11 cellular contexts compared by ENCODE assay signal in genomic region chr9:22105005-22105722, GRCh38.
DNase-seq lines count a peak whose midpoint lies in the region; ATAC-seq and TF ChIP-seq lines count a peak whose summit lies in the region.
"Had no signal": no experiment of that assay in that cellular context is flagged by ENCODE, and none has a peak within 500 bp of the region (broad histone marks: within the 10 kb centered on the region; RNA-seq: fewer than 3 reads in every experiment).

No MANE protein-coding gene starts in this region.

- no peak overlapping the region for H3K4me2 ChIP-seq in PC-9
- H3K4me2 ChIP-seq: BLaER1 had no signal

- H3K36me3 ChIP-seq in ACC112 (ENCODE audit: insufficient read depth, low read length) (no peaks in the 10 kb centered on the region), PC-9 (ENCODE audit: low read depth) (peaks cover 4% of the 10 kb centered on the region; the same call in 1 of the 2 replicates)
- H3K36me3 ChIP-seq in CD8-positive, alpha-beta memory T cell (ENCODE audit: insufficient read depth, low read length), result no peaks in the 10 kb centered on the region
- H3K36me3 ChIP-seq: BLaER1, thoracic aorta had no signal

- H3K27me3 ChIP-seq in ACC112 (ENCODE audit: insufficient read depth, low read length) (no peaks in the 10 kb centered on the region), PC-9 (ENCODE audit: insufficient read depth, low read depth) (no peaks in the 10 kb centered on the region)
- no peaks in the 10 kb centered on the region for H3K27me3 ChIP-seq in CD8-positive, alpha-beta memory T cell (ENCODE audit: insufficient read depth, low read length, poor library complexity, severe bottlenecking)
- H3K27me3 ChIP-seq: BLaER1 had no signal

- intact Hi-C loops in PC-9 (cut with micrococcal nuclease; ENCODE audit: unreplicated experiment) (no loop called here), posterior vena cava (cut with DNase I) (no loop called here)

- no peak for TF ChIP-seq CTCF in PC-9 (conservative IDR thresholded peaks at IDR 0.05)

- peaks cover 29% of the 10 kb centered on the region for H3F3A ChIP-seq in PC-9 (ENCODE audit: insufficient read depth, low read depth)

- ATAC-seq in GM19043 (IDR thresholded peaks at IDR 0.05; ENCODE audit: low read depth, unreplicated experiment) (peak; percentile 90), HG02885 (IDR thresholded peaks at IDR 0.05; ENCODE audit: poor library complexity, unreplicated experiment) (peak; percentile 98)

- H3K9me3 ChIP-seq in PC-9 (ENCODE audit: insufficient read depth, low read depth), result no peaks in the 10 kb centered on the region
- no peaks in the 10 kb centered on the region for H3K9me3 ChIP-seq in CD8-positive, alpha-beta memory T cell (ENCODE audit: low read length)
- H3K9me3 ChIP-seq: BLaER1, thoracic aorta had no signal

- CTCF ChIA-PET in PC-9 (lab: Charles Lee), result no interaction called here
- CTCF ChIA-PET in CD8-positive, alpha-beta memory T cell (lab: Charles Lee), result no interaction called here

- peaks cover 12 to 29% (median 25%) of the 10 kb centered on the region in 3 donors for H3K4me1 Mint-ChIP-seq in CD8-positive, alpha-beta memory T cell

- no peak for DNase-seq in PC-9
- no peak for DNase-seq in CD8-positive, alpha-beta memory T cell
- DNase-seq in RKO (ENCODE audit: low spot score), result no peak
- DNase-seq in posterior vena cava (ENCODE audit: low spot score), result no peak
- DNase-seq in putamen (ENCODE audit: low spot score), result no peak
- DNase-seq: NCI-H2171 had no signal

- peaks cover 0 to 3% (median 3%) of the 10 kb centered on the region in 3 donors for H3K36me3 Mint-ChIP-seq in CD8-positive, alpha-beta memory T cell

- H3K4me3 ChIP-seq in ACC112 (ENCODE audit: low read depth, low read length), result no peak overlapping the region
- no peak overlapping the region for H3K4me3 ChIP-seq in PC-9
- H3K4me3 ChIP-seq in CD8-positive, alpha-beta memory T cell (ENCODE audit: low read length), result no peak overlapping the region
- H3K4me3 ChIP-seq: BLaER1, thoracic aorta had no signal

- H3K27ac Mint-ChIP-seq in CD8-positive, alpha-beta memory T cell, result peak overlapping the region in 4 of 8 donors; percentile 3 to 71 (median 24)

- H3K4me1 ChIP-seq in ACC112 (ENCODE audit: control insufficient read depth, insufficient read depth, low read length, unreplicated experiment) (peaks cover 46% of the 10 kb centered on the region), PC-9 (replicated peaks; ENCODE audit: insufficient read depth) (peaks cover 52% of the 10 kb centered on the region)
- no peaks in the 10 kb centered on the region for H3K4me1 ChIP-seq in CD8-positive, alpha-beta memory T cell (ENCODE audit: insufficient read depth, low read length)
- H3K4me1 ChIP-seq: BLaER1 had no signal

- H2AFZ ChIP-seq in ACC112 (ENCODE audit: low read length, unreplicated experiment) (no peak overlapping the region), PC-9 (no peak overlapping the region)

- no peaks in the 10 kb centered on the region for H3K9me2 ChIP-seq in PC-9 (ENCODE audit: insufficient read depth)

- no peaks in the 10 kb centered on the region for H4K20me1 ChIP-seq in PC-9 (ENCODE audit: insufficient read depth)
- H4K20me1 ChIP-seq: BLaER1 had no signal

- BruUV-seq in PC-9 (replicated peaks; lab: Mats Ljungman, UMichigan), result no TSS peak

- H3K79me2 ChIP-seq in ACC112 (ENCODE audit: control insufficient read depth, insufficient read depth, low read length, unreplicated experiment) (no peaks in the 10 kb centered on the region), PC-9 (ENCODE audit: low read depth) (no peaks in the 10 kb centered on the region)

- H3K4me3 Mint-ChIP-seq in CD8-positive, alpha-beta memory T cell, result peak overlapping the region in 3 of 7 donors; percentile 7 to 20 (median 14)

- no peaks in the 10 kb centered on the region for H3K27me3 Mint-ChIP-seq in CD8-positive, alpha-beta memory T cell

- H3K27ac ChIP-seq in ACC112 (ENCODE audit: low read depth, low read length) (peak overlapping the region; percentile 96), PC-9 (peak overlapping the region; percentile 94)
- no peak overlapping the region for H3K27ac ChIP-seq in CD8-positive, alpha-beta memory T cell (ENCODE audit: low read depth, low read length)
- H3K27ac ChIP-seq: BLaER1 had no signal

- no peaks in the 10 kb centered on the region for H3K9me3 Mint-ChIP-seq in CD8-positive, alpha-beta memory T cell

- POLR2A ChIA-PET in PC-9 (lab: Charles Lee; ENCODE audit: unreplicated experiment), result interaction anchor here (0.7 kb wide), 1 partner anchor 335 kb away, joined by 7 read pairs; no protein-coding TSS in a partner anchor
- POLR2A ChIA-PET in CD8-positive, alpha-beta memory T cell (lab: Charles Lee), result no interaction called here
